19 cellular contexts compared by ENCODE assay signal in the genomic region with DNA sequence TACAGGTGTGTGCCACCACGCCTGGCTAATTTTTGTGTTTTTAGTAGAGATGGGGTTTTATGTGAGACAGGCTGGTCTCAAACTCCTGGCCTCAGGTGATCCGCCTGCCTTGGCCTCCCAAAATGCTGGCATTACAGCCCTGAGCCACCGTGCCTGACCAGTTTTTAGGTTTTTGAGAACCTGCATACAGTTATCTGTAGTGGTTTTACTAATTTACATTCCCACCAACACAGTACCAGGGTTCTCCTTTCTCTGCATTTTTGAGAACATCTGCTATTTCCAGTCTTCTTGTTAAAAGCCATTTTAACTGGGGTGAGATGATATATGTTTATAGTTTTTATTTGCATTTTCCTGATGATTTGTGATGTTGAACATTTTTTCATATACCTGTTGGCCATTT. TPM values are rescaled to one million over a fixed set of nuclear protein-coding genes. Genes with fewer than 3 reads are reported as not detected.
A peak's percentile ranks its signal among the peaks of the same experiment; 100 is the strongest.
DNase-seq lines count a peak whose midpoint lies in the region; ATAC-seq and TF ChIP-seq lines count a peak whose summit lies in the region.
"Had no signal": no experiment of that assay in that cellular context is flagged by ENCODE, and none has a peak within 500 bp of the region (broad histone marks: within the 10 kb centered on the region; RNA-seq: fewer than 3 reads in every experiment).

No MANE protein-coding gene starts in this region.

- POLR2A ChIA-PET in naive thymus-derived CD8-positive, alpha-beta T cell (lab: Charles Lee): no interaction called here

- H3K4me3 Mint-ChIP-seq in glutamatergic neuron (ENCODE audit: unreplicated experiment): no peak overlapping the region
- H3K4me3 Mint-ChIP-seq in naive thymus-derived CD8-positive, alpha-beta T cell: no peak overlapping the region
- H3K4me3 Mint-ChIP-seq: activated naive CD4-positive, alpha-beta T cell treated with anti-CD3 and anti-CD28 coated beads, Interleukin-2, amount 10 ng/mL, durations not matched to agents 7 days and 5 days; brain had no signal

- H3K4me1 Mint-ChIP-seq in glutamatergic neuron (ENCODE audit: low read depth, unreplicated experiment): peaks cover 5% of the 10 kb centered on the region
- H3K4me1 Mint-ChIP-seq in naive thymus-derived CD8-positive, alpha-beta T cell: peaks cover 25 to 60% (median 48%) of the 10 kb centered on the region in 4 donors

- H3K27ac Mint-ChIP-seq in glutamatergic neuron (ENCODE audit: unreplicated experiment): no peak overlapping the region
- peak overlapping the region in 2 of 10 donors; percentile 8 for H3K27ac Mint-ChIP-seq in naive thymus-derived CD8-positive, alpha-beta T cell
- H3K27ac Mint-ChIP-seq: activated naive CD4-positive, alpha-beta T cell treated with anti-CD3 and anti-CD28 coated beads, Interleukin-2, amount 10 ng/mL, durations not matched to agents 7 days and 5 days; brain had no signal

- no peaks in the 10 kb centered on the region for H3K9me3 Mint-ChIP-seq in glutamatergic neuron (ENCODE audit: unreplicated experiment)
- peaks cover 0 to 23% (median 9%) of the 10 kb centered on the region in 9 donors for H3K9me3 Mint-ChIP-seq in naive thymus-derived CD8-positive, alpha-beta T cell

- H3K27me3 Mint-ChIP-seq in glutamatergic neuron (ENCODE audit: unreplicated experiment): no peaks in the 10 kb centered on the region
- H3K27me3 Mint-ChIP-seq in naive thymus-derived CD8-positive, alpha-beta T cell: no peaks in the 10 kb centered on the region
- H3K27me3 Mint-ChIP-seq: activated naive CD4-positive, alpha-beta T cell treated with anti-CD3 and anti-CD28 coated beads, Interleukin-2, amount 10 ng/mL, durations not matched to agents 7 days and 5 days; brain had no signal

- H3K36me3 Mint-ChIP-seq in glutamatergic neuron (ENCODE audit: unreplicated experiment): peaks cover 9% of the 10 kb centered on the region
- H3K36me3 Mint-ChIP-seq in naive thymus-derived CD8-positive, alpha-beta T cell: peaks cover 28 to 34% (median 32%) of the 10 kb centered on the region in 3 donors

- ATAC-seq in GM18520 (IDR thresholded peaks at IDR 0.05; ENCODE audit: unreplicated experiment): peak; percentile 32
- peak; percentile 60 for ATAC-seq in GM21390 (IDR thresholded peaks at IDR 0.05; ENCODE audit: unreplicated experiment)
- ATAC-seq in HG02884 (IDR thresholded peaks at IDR 0.05; ENCODE audit: unreplicated experiment): peak; percentile 68
- no peak for ATAC-seq in naive thymus-derived CD8-positive, alpha-beta T cell
- ATAC-seq: esophagus mucosa, heart left ventricle, upper lobe of right lung had no signal

- peak; percentile 24 for DNase-seq in NAMALWA (ENCODE audit: low spot score)
- DNase-seq in glutamatergic neuron: no peak
- no peak for DNase-seq in NCI-H226
- no peak for DNase-seq in naive thymus-derived CD8-positive, alpha-beta T cell
- DNase-seq in mucosa of gallbladder (ENCODE audit: low spot score): no peak
- DNase-seq: activated naive CD4-positive, alpha-beta T cell treated with anti-CD3 and anti-CD28 coated beads, Interleukin-2, amount 10 ng/mL, durations not matched to agents 7 days and 5 days; heart left ventricle; kidney; NCI-H2029 treated with DMSO at 0.1 percent for 48 hours; NCI-H526 treated with DMSO at 0.1 percent for 48 hours; RPMI8226; stimulated activated CD4-positive, alpha-beta T cell treated with anti-CD3 and anti-CD28 coated beads, Interleukin-4, amount 100 ng/mL, for 4 hours; T-helper 1 cell; upper lobe of right lung had no signal

- no peak for TF ChIP-seq CTCF in glutamatergic neuron (IDR thresholded peaks at IDR 0.05; ENCODE audit: partially characterized antibody, unreplicated experiment)

RNA-seq across cellular contexts. Expression of a gene that starts 12.8 kb away (rescaled TPM):
- total RNA-seq in glutamatergic neuron (ENCODE audit: unreplicated experiment) (24.2 TPM), mucosa of gallbladder (51.4 TPM)
- 10 to 100 TPM; 39.8 to 43.3 TPM for total RNA-seq in naive thymus-derived CD8-positive, alpha-beta T cell
- 10 to 100 TPM; 15.0 to 19.9 (median 18.4) TPM for polyA plus RNA-seq in naive thymus-derived CD8-positive, alpha-beta T cell

Comparison
In these comparisons a context has a peak if more than half of its experiments do, and no peak if none do; other contexts are left out.
1. ATAC-seq: peak in GM18520 (single experiment), GM21390 (single experiment) and HG02884 (single experiment); none in naive thymus-derived CD8-positive, alpha-beta T cell (0 of 2).